20 cellular contexts compared by ENCODE assay signal in genomic region chr1:189336115-189337100, GRCh38.
DNase-seq lines count a peak whose midpoint lies in the region; ATAC-seq and TF ChIP-seq lines count a peak whose summit lies in the region.
"Had no signal": no experiment of that assay in that cellular context is flagged by ENCODE, and none has a peak within 500 bp of the region (broad histone marks: within the 10 kb centered on the region; RNA-seq: fewer than 3 reads in every experiment).

No MANE protein-coding gene starts in this region.

- BruUV-seq in IMR-90 (replicated peaks; lab: Mats Ljungman, UMichigan): no TSS peak

- CTCF ChIA-PET in IMR-90 (lab: Yijun Ruan, JAX): no interaction called here
- CTCF ChIA-PET in activated naive CD4-positive, alpha-beta T cell treated with anti-CD3 and anti-CD28 coated beads, Interleukin-2, amount 10 ng/mL, durations not matched to agents 7 days and 5 days (lab: Charles Lee): no interaction called here

- H2BK120ac ChIP-seq in IMR-90 (ENCODE audit: low read depth, low read length): no peak overlapping the region

- H3K56ac ChIP-seq in IMR-90 (ENCODE audit: extremely low read depth, insufficient read depth, low read length): no peak overlapping the region

- H2BK5ac ChIP-seq in IMR-90 (ENCODE audit: low read depth, low read length, poor library complexity, severe bottlenecking): no peak overlapping the region

- H3K18ac ChIP-seq in IMR-90 (ENCODE audit: low read depth, low read length): no peak overlapping the region

- no peaks in the 10 kb centered on the region for H3K79me1 ChIP-seq in IMR-90 (ENCODE audit: low read depth in 1 of 2, low read length in 2 of 2)

- no peaks in the 10 kb centered on the region for H3K27me3 Mint-ChIP-seq in activated naive CD4-positive, alpha-beta T cell treated with anti-CD3 and anti-CD28 coated beads, Interleukin-2, amount 10 ng/mL, durations not matched to agents 7 days and 5 days
- H3K27me3 Mint-ChIP-seq: CD8-positive, alpha-beta memory T cell had no signal

- TF ChIP-seq EP300 in gastroesophageal sphincter (IDR thresholded peaks at IDR 0.05): no peak

- H3K27ac Mint-ChIP-seq in activated naive CD4-positive, alpha-beta T cell treated with anti-CD3 and anti-CD28 coated beads, Interleukin-2, amount 10 ng/mL, durations not matched to agents 7 days and 5 days: no peak overlapping the region
- H3K27ac Mint-ChIP-seq: CD8-positive, alpha-beta memory T cell; GM23338 had no signal

- peak overlapping the region; percentile 58 for H2AFZ ChIP-seq in IMR-90 (replicated peaks; ENCODE audit: low read length, poor library complexity)
- H2AFZ ChIP-seq: GM23338 had no signal

- 87% methylated on average over 13 of the region's 17 CpGs; no CpG with 5 or more reads in 1 of the 2 experiments for WGBS in IMR-90 (ENCODE audit: extremely low coverage in 2 of 2, insufficient read length in 1 of 2), 2 experiments
- 90 to 95% methylated on average over 4 of the region's 17 CpGs for WGBS in gastroesophageal sphincter (ENCODE audit: low coverage in 1 of 2), 2 donors

- no peak for TF ChIP-seq POLR2A in IMR-90 (IDR thresholded peaks at IDR 0.05; ENCODE audit: low read depth, low read length)
- no peak for TF ChIP-seq POLR2A in gastroesophageal sphincter (IDR thresholded peaks at IDR 0.05)

- H2BK15ac ChIP-seq in IMR-90 (ENCODE audit: low read depth, low read length): no peak overlapping the region

- H3K27me3 ChIP-seq in IMR-90 (ENCODE audit: control insufficient read depth, insufficient read depth, low read length) (no peaks in the 10 kb centered on the region), gastroesophageal sphincter (no peaks in the 10 kb centered on the region)
- H3K27me3 ChIP-seq: BLaER1 treated with 17β-estradiol and CSF1 and Interleukin-3, amounts not matched to agents 10 nM and 100 nM had no signal

- H3K4me1 Mint-ChIP-seq in activated naive CD4-positive, alpha-beta T cell treated with anti-CD3 and anti-CD28 coated beads, Interleukin-2, amount 10 ng/mL, durations not matched to agents 7 days and 5 days: no peaks in the 10 kb centered on the region
- H3K4me1 Mint-ChIP-seq: CD8-positive, alpha-beta memory T cell; GM23338 had no signal

- H2BK20ac ChIP-seq in IMR-90 (ENCODE audit: low read depth, low read length): no peak overlapping the region

- H3K23ac ChIP-seq in IMR-90 (ENCODE audit: low read depth, low read length): no peak overlapping the region

- POLR2A ChIA-PET in IMR-90 (lab: Charles Lee; ENCODE audit: unreplicated experiment): no interaction called here

- ATAC-seq in IMR-90 (ENCODE audit: low read depth) (no peak), gastroesophageal sphincter (peak; percentile 34), HG02973 (IDR thresholded peaks at IDR 0.05; ENCODE audit: unreplicated experiment) (no peak), HG02840 (IDR thresholded peaks at IDR 0.05; ENCODE audit: low FRiP score, unreplicated experiment) (no peak)
- ATAC-seq: GM23338 had no signal

- H4K5ac ChIP-seq in IMR-90 (ENCODE audit: low read depth, low read length): no peak overlapping the region

- H3K4me1 ChIP-seq in IMR-90 (ENCODE audit: control insufficient read depth, insufficient read depth, low read length): no peaks in the 10 kb centered on the region
- H3K4me1 ChIP-seq in gastroesophageal sphincter: no peaks in the 10 kb centered on the region
- H3K4me1 ChIP-seq: BLaER1 treated with 17β-estradiol and CSF1 and Interleukin-3, amounts not matched to agents 10 nM and 100 nM had no signal

- no peak overlapping the region for H3K4me2 ChIP-seq in IMR-90 (ENCODE audit: low read depth, low read length)
- H3K4me2 ChIP-seq: BLaER1 treated with 17β-estradiol and CSF1 and Interleukin-3, amounts not matched to agents 10 nM and 100 nM; GM23338; SK-N-SH had no signal

- no peak overlapping the region for H3K4me3 ChIP-seq in IMR-90 (ENCODE audit: insufficient read depth, low read depth, low read length)
- no peak overlapping the region for H3K4me3 ChIP-seq in gastroesophageal sphincter
- H3K4me3 ChIP-seq: BLaER1 treated with 17β-estradiol and CSF1 and Interleukin-3, amounts not matched to agents 10 nM and 100 nM; GM23338 had no signal

- H3K9me3 ChIP-seq in IMR-90 (ENCODE audit: control insufficient read depth, insufficient read depth, low read length) (no peaks in the 10 kb centered on the region), gastroesophageal sphincter (no peaks in the 10 kb centered on the region)
- H3K9me3 ChIP-seq: BLaER1 treated with 17β-estradiol and CSF1 and Interleukin-3, amounts not matched to agents 10 nM and 100 nM; SK-N-SH had no signal

- no peaks in the 10 kb centered on the region for H3K9me1 ChIP-seq in IMR-90 (ENCODE audit: insufficient read depth, low read length)

- DNase-seq in H4 (ENCODE audit: low spot score) (peak; percentile 3), IMR-90 (no peak), posterior vena cava (ENCODE audit: low spot score) (peak; percentile 79), mesenteric fat pad (ENCODE audit: low spot score) (no peak)
- DNase-seq in activated naive CD4-positive, alpha-beta T cell treated with anti-CD3 and anti-CD28 coated beads, Interleukin-2, amount 10 ng/mL, durations not matched to agents 7 days and 5 days: no peak
- DNase-seq: DND-41, NCI-H1092 treated with DMSO at 0.1 percent for 48 hours, NCI-H146, NCI-H2029 treated with DMSO at 0.1 percent for 48 hours, NCI-H2171, NCI-H446, NCI-H69, SHP77 treated with DMSO at 0.1 percent for 48 hours, SK-N-SH had no signal

- no peak overlapping the region for H4K8ac ChIP-seq in IMR-90 (ENCODE audit: low read depth in 2 of 2, low read length in 2 of 2)

- H3K9me3 Mint-ChIP-seq in activated naive CD4-positive, alpha-beta T cell treated with anti-CD3 and anti-CD28 coated beads, Interleukin-2, amount 10 ng/mL, durations not matched to agents 7 days and 5 days: peaks cover 13% of the 10 kb centered on the region

- H4K20me1 ChIP-seq in IMR-90 (ENCODE audit: insufficient read depth, low read length): no peaks in the 10 kb centered on the region
- H4K20me1 ChIP-seq: BLaER1 treated with 17β-estradiol and CSF1 and Interleukin-3, amounts not matched to agents 10 nM and 100 nM had no signal

- no peak overlapping the region for H2AK5ac ChIP-seq in IMR-90 (ENCODE audit: low read depth, low read length)

- no peak overlapping the region for H2AK9ac ChIP-seq in IMR-90 (replicated peaks; ENCODE audit: low read depth, low read length, poor library complexity)

- H3K36me3 Mint-ChIP-seq in activated naive CD4-positive, alpha-beta T cell treated with anti-CD3 and anti-CD28 coated beads, Interleukin-2, amount 10 ng/mL, durations not matched to agents 7 days and 5 days: no peaks in the 10 kb centered on the region
- H3K36me3 Mint-ChIP-seq: CD8-positive, alpha-beta memory T cell had no signal

- H3K36me3 ChIP-seq in IMR-90 (ENCODE audit: control insufficient read depth, insufficient read depth, low read length) (no peaks in the 10 kb centered on the region), gastroesophageal sphincter (no peaks in the 10 kb centered on the region)
- H3K36me3 ChIP-seq: BLaER1 treated with 17β-estradiol and CSF1 and Interleukin-3, amounts not matched to agents 10 nM and 100 nM had no signal

- H3K27ac ChIP-seq in IMR-90 (ENCODE audit: insufficient read depth, low read length) (no peak overlapping the region), gastroesophageal sphincter (no peak overlapping the region)
- H3K27ac ChIP-seq: BLaER1 treated with 17β-estradiol and CSF1 and Interleukin-3, amounts not matched to agents 10 nM and 100 nM had no signal

- no peak overlapping the region for H3K4me3 Mint-ChIP-seq in activated naive CD4-positive, alpha-beta T cell treated with anti-CD3 and anti-CD28 coated beads, Interleukin-2, amount 10 ng/mL, durations not matched to agents 7 days and 5 days
- H3K4me3 Mint-ChIP-seq: CD8-positive, alpha-beta memory T cell; GM23338 had no signal

- H3K14ac ChIP-seq in IMR-90 (replicated peaks; ENCODE audit: low read depth, low read length): no peak overlapping the region

- H4K91ac ChIP-seq in IMR-90 (ENCODE audit: insufficient read depth, low read depth, low read length): no peak overlapping the region

- no peak overlapping the region for H3K4ac ChIP-seq in IMR-90 (ENCODE audit: low read depth, low read length)

- no peak for TF ChIP-seq RAD21 in IMR-90 (IDR thresholded peaks at IDR 0.05; ENCODE audit: low read length)

- dilution Hi-C loops in IMR-90 (cut with HindIII; ENCODE audit: low sequenced_read_pairs, unreplicated experiment): no loop called here

- TF ChIP-seq CTCF in IMR-90 (conservative IDR thresholded peaks at IDR 0.05; ENCODE audit: low read depth, low read length) (no peak), gastroesophageal sphincter (IDR thresholded peaks at IDR 0.05) (no peak)

- intact Hi-C loops in IMR-90 (cut with micrococcal nuclease) (no loop called here), posterior vena cava (cut with DNase I) (no loop called here)

- in situ Hi-C loops in IMR-90 (cut with MboI; ENCODE audit: low sequenced_read_pairs): no loop called here

- no peak overlapping the region for H3K9ac ChIP-seq in IMR-90 (ENCODE audit: low read depth, low read length)
- H3K9ac ChIP-seq: BLaER1 treated with 17β-estradiol and CSF1 and Interleukin-3, amounts not matched to agents 10 nM and 100 nM; SK-N-SH had no signal

TF ChIP-seq in IMR-90, 13 proteins besides CTCF, POLR2A, EP300 and RAD21:
- TF ChIP-seq ELK1 (IDR thresholded peaks at IDR 0.05; ENCODE audit: borderline replicate concordance, low read depth, low read length): no peak

Comparison
In these comparisons a context has a peak if more than half of its experiments do, and no peak if none do; other contexts are left out.
1. DNase-seq: peak in H4 (single experiment) and posterior vena cava (single experiment); none in IMR-90 (single experiment), mesenteric fat pad (single experiment) and activated naive CD4-positive, alpha-beta T cell treated with anti-CD3 and anti-CD28 coated beads, Interleukin-2, amount 10 ng/mL, durations not matched to agents 7 days and 5 days (single experiment).